ENCODE assay signal across 14 cellular contexts in genomic region chr17:70136131-70136530, GRCh38. TPM values are rescaled to one million over a fixed set of nuclear protein-coding genes. Genes with fewer than 3 reads are reported as not detected.
"Had no signal": no experiment of that assay in that cellular context is flagged by ENCODE, and none has a peak within 500 bp of the region (broad histone marks: within the 10 kb centered on the region; RNA-seq: fewer than 3 reads in every experiment).

No MANE protein-coding gene starts in this region.

- H3K9me3 Mint-ChIP-seq: activated CD4-positive, alpha-beta memory T cell treated with anti-CD3 and anti-CD28 coated beads, Interleukin-2, amount 10 ng/mL, durations not matched to agents 7 days and 5 days; natural killer cell; stimulated activated naive CD8-positive, alpha-beta T cell treated with anti-CD3 and anti-CD28 coated beads, Interleukin-15, amount 100 ng/mL, for 72 hours had no signal

- H3K4me3 ChIP-seq: lung, sigmoid colon, thoracic aorta had no signal

- H3K9me3 ChIP-seq: sigmoid colon, thoracic aorta had no signal

- H3K36me3 ChIP-seq: sigmoid colon, thoracic aorta, WERI-Rb-1 had no signal

- H3K4me3 Mint-ChIP-seq: activated CD4-positive, alpha-beta memory T cell treated with anti-CD3 and anti-CD28 coated beads, Interleukin-2, amount 10 ng/mL, durations not matched to agents 7 days and 5 days; activated naive CD8-positive, alpha-beta T cell; natural killer cell; stimulated activated naive CD8-positive, alpha-beta T cell treated with anti-CD3 and anti-CD28 coated beads, Interleukin-15, amount 100 ng/mL, for 72 hours had no signal

- H3K36me3 Mint-ChIP-seq: activated naive CD8-positive, alpha-beta T cell; natural killer cell had no signal

- H3K27ac Mint-ChIP-seq: activated CD4-positive, alpha-beta memory T cell treated with anti-CD3 and anti-CD28 coated beads, Interleukin-2, amount 10 ng/mL, durations not matched to agents 7 days and 5 days; activated CD4-positive, alpha-beta T cell treated with anti-CD3 and anti-CD28 coated beads for 36 hours; activated naive CD8-positive, alpha-beta T cell; natural killer cell had no signal

- H3K27ac ChIP-seq: WERI-Rb-1 had no signal

- H3K27me3 ChIP-seq: sigmoid colon had no signal

- ATAC-seq: activated CD4-positive, alpha-beta T cell treated with anti-CD3 and anti-CD28 coated beads for 36 hours; natural killer cell; stimulated activated naive CD8-positive, alpha-beta T cell treated with anti-CD3 and anti-CD28 coated beads, Interleukin-15, amount 100 ng/mL, for 72 hours had no signal

- DNase-seq: activated CD4-positive, alpha-beta memory T cell treated with anti-CD3 and anti-CD28 coated beads, Interleukin-2, amount 10 ng/mL, durations not matched to agents 7 days and 5 days; activated CD4-positive, alpha-beta T cell treated with anti-CD3 and anti-CD28 coated beads for 36 hours; activated gamma-delta T cell; activated T-cell treated with anti-CD3 and anti-CD28 coated beads, Interleukin-2, amount 50 U/mL, for 48 hours; kidney; natural killer cell; sigmoid colon; stimulated activated CD4-positive, alpha-beta T cell treated with anti-CD3 and anti-CD28 coated beads, Interleukin-4, amount 100 ng/mL, for 1 hour; stimulated activated naive CD8-positive, alpha-beta T cell treated with anti-CD3 and anti-CD28 coated beads, Interleukin-15, amount 100 ng/mL, for 72 hours; T-helper 1 cell; WERI-Rb-1 had no signal

RNA-seq across cellular contexts. Expression of gene KCNJ2, which starts 33.2 kb away (rescaled TPM):
- total RNA-seq: activated CD4-positive, alpha-beta memory T cell treated with anti-CD3 and anti-CD28 coated beads, Interleukin-2, amount 10 ng/mL, durations not matched to agents 7 days and 5 days; activated CD4-positive, alpha-beta T cell treated with anti-CD3 and anti-CD28 coated beads for 36 hours had no signal
